ENCODE assay signal across 13 cellular contexts in the genomic region with DNA sequence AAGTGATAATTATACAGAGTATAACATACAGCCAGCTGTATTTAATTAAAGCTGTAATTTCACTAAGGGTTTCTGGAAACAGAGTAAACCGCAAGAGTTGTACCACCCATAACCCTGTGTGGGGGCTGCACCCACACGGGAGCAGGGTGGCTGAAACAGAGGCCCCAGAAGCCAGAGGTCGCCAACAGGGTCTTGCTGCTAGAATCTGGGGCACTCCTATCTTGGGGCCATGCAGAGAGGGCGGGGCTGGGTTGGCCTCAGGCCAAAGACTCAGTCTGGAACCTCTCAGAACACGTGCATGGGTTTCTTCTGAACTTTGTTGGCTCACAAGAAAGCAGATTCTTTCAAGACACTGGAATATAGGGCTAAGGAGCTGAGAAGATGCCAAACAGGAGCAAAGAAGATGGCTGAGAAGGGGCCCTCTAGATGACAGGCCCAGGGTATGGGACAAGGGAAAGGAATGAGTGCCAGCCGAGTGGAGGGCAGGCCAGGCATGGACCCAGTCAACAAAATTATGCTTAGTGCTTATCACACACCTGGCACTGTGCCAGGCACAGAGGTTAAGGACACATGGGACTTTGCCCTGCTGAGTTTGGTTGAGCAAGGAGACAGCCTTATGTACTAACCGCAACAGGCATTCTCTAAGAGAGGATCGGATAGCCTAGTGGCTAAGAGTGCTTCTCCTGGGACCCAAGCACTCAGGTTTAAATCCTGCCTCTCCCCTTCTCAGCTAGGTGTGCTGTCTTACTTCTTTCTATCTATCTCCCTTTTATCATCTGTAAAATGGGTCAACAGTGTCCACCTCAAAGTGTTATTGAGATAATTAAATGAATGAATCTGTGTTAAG.
DNase-seq lines count a peak whose midpoint lies in the region; ATAC-seq and TF ChIP-seq lines count a peak whose summit lies in the region.
"Had no signal": no experiment of that assay in that cellular context is flagged by ENCODE, and none has a peak within 500 bp of the region (broad histone marks: within the 10 kb centered on the region; RNA-seq: fewer than 3 reads in every experiment).

No MANE protein-coding gene starts in this region.

- in situ Hi-C loops in transverse colon (cut with MboI; ENCODE audit: low pct_ligation_motif_present in 1 of 4, low pct_unique_long_range_greater_than_20kb in 1 of 4, low sequenced_read_pairs in 3 of 4): loop anchor here in 1 of 4 donors (25.0 kb wide), 1 partner anchor 238 kb away; no protein-coding TSS in a partner anchor

- no peak overlapping the region for H3K4me3 ChIP-seq in transverse colon

- H3K27ac ChIP-seq in transverse colon: peak overlapping the region; percentile 54 to 80 (median 72)
- H3K27ac ChIP-seq: epithelial cell of prostate had no signal

- no peak for TF ChIP-seq EP300 in transverse colon (IDR thresholded peaks at IDR 0.05; ENCODE audit: low read depth)

- no peaks in the 10 kb centered on the region for H3K27me3 ChIP-seq in transverse colon

- ATAC-seq in T-helper 17 cell (no peak), GM18867 (IDR thresholded peaks at IDR 0.05; ENCODE audit: unreplicated experiment) (no peak)
- ATAC-seq: activated CD8-positive, alpha-beta T cell treated with anti-CD3 and anti-CD28 coated beads, Interleukin-2, amount 10 ng/mL, durations not matched to agents 7 days and 5 days had no signal

- H3K27me3 Mint-ChIP-seq in T-helper 17 cell: peaks cover 11% of the 10 kb centered on the region

- no peak overlapping the region for H3K4me3 Mint-ChIP-seq in T-helper 17 cell
- H3K4me3 Mint-ChIP-seq: activated CD8-positive, alpha-beta T cell treated with anti-CD3 and anti-CD28 coated beads, Interleukin-2, amount 10 ng/mL, durations not matched to agents 7 days and 5 days; B cell; memory B cell had no signal

- DNase-seq in NCI-H345 (lab: John Stamatoyannopoulos, UW) (peak; percentile 52), NCI-H345 treated with DMSO at 0.1 percent for 48 hours (lab: John Stamatoyannopoulos, UW; ENCODE audit: unreplicated experiment) (no peak), T-helper 17 cell (no peak), iris pigment epithelial cell (ENCODE audit: low read depth) (peak; percentile 43), transverse colon (peak; percentile 85), kidney glomerular epithelial cell (lab: John Stamatoyannopoulos, UW) (no peak), NCI-H1092 (lab: John Stamatoyannopoulos, UW) (no peak)
- DNase-seq: activated CD8-positive, alpha-beta T cell treated with anti-CD3 and anti-CD28 coated beads, Interleukin-2, amount 10 ng/mL, durations not matched to agents 7 days and 5 days; NCI-H1048 had no signal

- H3K27ac Mint-ChIP-seq in T-helper 17 cell: peak overlapping the region; percentile 47
- H3K27ac Mint-ChIP-seq: activated CD8-positive, alpha-beta T cell treated with anti-CD3 and anti-CD28 coated beads, Interleukin-2, amount 10 ng/mL, durations not matched to agents 7 days and 5 days; B cell; memory B cell had no signal

- no peaks in the 10 kb centered on the region for H3K36me3 ChIP-seq in transverse colon

- no peak for TF ChIP-seq POLR2A in transverse colon (IDR thresholded peaks at IDR 0.05)

- H3K4me1 Mint-ChIP-seq in T-helper 17 cell: peaks cover 17% of the 10 kb centered on the region
- H3K4me1 Mint-ChIP-seq: B cell, memory B cell had no signal

- H3K36me3 Mint-ChIP-seq in T-helper 17 cell (ENCODE audit: low read depth): peaks cover 2% of the 10 kb centered on the region
- H3K36me3 Mint-ChIP-seq: memory B cell had no signal

- intact Hi-C loops in transverse colon (cut with DNase I; ENCODE audit: low total_unique reads): no loop called here

- no peak for TF ChIP-seq CTCF in transverse colon (IDR thresholded peaks at IDR 0.05)

- no peaks in the 10 kb centered on the region for H3K9me3 ChIP-seq in T-helper 17 cell (ENCODE audit: control insufficient read depth, low read length, poor library complexity, severe bottlenecking)
- no peaks in the 10 kb centered on the region for H3K9me3 ChIP-seq in transverse colon

- peaks cover 21 to 37% (median 29%) of the 10 kb centered on the region in 4 donors for H3K4me1 ChIP-seq in transverse colon

- 31 to 40% methylated on average over 2 to 8 of the region's 8 CpGs for WGBS in transverse colon (ENCODE audit: low coverage in 1 of 2), 2 donors

Comparison
In these comparisons a context has a peak if more than half of its experiments do, and no peak if none do; other contexts are left out.
1. DNase-seq: peak in NCI-H345 (single experiment), iris pigment epithelial cell (single experiment) and transverse colon (single experiment); none in NCI-H345 treated with DMSO at 0.1 percent for 48 hours (single experiment), T-helper 17 cell (0 of 3), kidney glomerular epithelial cell (single experiment) and NCI-H1092 (single experiment).